Comparison of ENCODE assay signal across 30 cellular contexts in the genomic region with DNA sequence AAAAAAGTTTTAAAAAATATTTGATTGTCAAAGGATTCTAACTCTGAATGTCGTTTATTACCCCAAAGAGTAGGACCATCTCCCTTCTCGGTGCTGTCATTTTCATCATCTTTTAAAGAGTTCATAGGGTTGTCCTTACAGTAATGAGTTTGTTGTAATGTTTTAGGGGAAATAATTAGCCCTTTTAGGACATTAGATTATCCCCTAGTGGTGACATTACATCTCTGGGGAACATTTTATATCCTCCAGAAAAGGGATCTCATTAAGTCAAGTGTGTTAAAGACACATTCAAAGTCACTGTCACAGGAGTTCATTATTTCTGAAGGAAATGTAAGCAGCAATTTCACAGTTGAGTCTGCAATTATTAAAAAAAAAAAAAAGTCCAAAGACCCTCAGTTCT.
"Had no signal": no experiment of that assay in that cellular context is flagged by ENCODE, and none has a peak within 500 bp of the region (broad histone marks: within the 10 kb centered on the region; RNA-seq: fewer than 3 reads in every experiment).

No MANE protein-coding gene starts in this region.

- H3K27ac ChIP-seq: adrenal gland, body of pancreas, coronary artery, dorsolateral prefrontal cortex, left lung, thoracic aorta, upper lobe of right lung, WERI-Rb-1 had no signal

- H3K27me3 ChIP-seq: adrenal gland, body of pancreas, cardiac muscle cell, left lung, upper lobe of right lung had no signal

- ATAC-seq: body of pancreas; effector memory CD8-positive, alpha-beta T cell; left lung; mucosa of descending colon; T-helper 17 cell; upper lobe of right lung had no signal

- H3K9me3 ChIP-seq: adrenal gland, body of pancreas, mucosa of descending colon, thoracic aorta, upper lobe of right lung had no signal

- DNase-seq: activated CD4-positive, alpha-beta memory T cell treated with anti-CD3 and anti-CD28 coated beads for 36 hours; activated CD4-positive, alpha-beta T cell treated with anti-CD3 and anti-CD28 coated beads, Interleukin-2, amount 10 ng/mL, durations not matched to agents 24 days and 14 days; activated CD4-positive, CD25-positive, alpha-beta regulatory T cell treated with anti-CD3 and anti-CD28 coated beads, Interleukin-2, amount 50 U/mL, for 72 hours; activated CD8-positive, alpha-beta memory T cell treated with anti-CD3 and anti-CD28 coated beads, Interleukin-2, amount 50 U/mL, for 4 hours; activated effector memory CD4-positive, alpha-beta T cell treated with anti-CD3 and anti-CD28 coated beads, Interleukin-2, amount 50 U/mL, for 16 hours; activated naive CD4-positive, alpha-beta T cell treated with anti-CD3 and anti-CD28 coated beads for 36 hours; activated naive CD8-positive, alpha-beta T cell treated with anti-CD3 and anti-CD28 coated beads for 36 hours; activated T-cell treated with anti-CD3 and anti-CD28 coated beads, Interleukin-2, amount 50 U/mL, for 1 hour; adrenal gland; aorta; body of pancreas; cerebellar nuclear complex; dorsolateral prefrontal cortex; effector memory CD8-positive, alpha-beta T cell; foreskin melanocyte; kidney glomerular epithelial cell; left lung; mesendoderm; mucosa of descending colon; posterior cingulate gyrus; small intestine; stimulated activated CD4-positive, alpha-beta T cell treated with anti-CD3 and anti-CD28 coated beads, Interleukin-4, amount 100 ng/mL, for 24 hours; T-helper 17 cell; T1000; upper lobe of right lung; WERI-Rb-1 had no signal

- H3K4me3 ChIP-seq: adrenal gland, body of pancreas, cardiac muscle cell, coronary artery, dorsolateral prefrontal cortex, left lung, lung, mucosa of descending colon, thoracic aorta, upper lobe of right lung had no signal

- H3K4me1 ChIP-seq: adrenal gland, body of pancreas, upper lobe of right lung had no signal

- H3K36me3 ChIP-seq: adrenal gland, cardiac muscle cell, left lung, thoracic aorta, upper lobe of right lung, WERI-Rb-1 had no signal
